Comparison of ENCODE assay signal across 9 cellular contexts in genomic region chr11:87030458-87031054, GRCh38. TPM values are rescaled to one million over a fixed set of nuclear protein-coding genes. Genes with fewer than 3 reads are reported as not detected.
DNase-seq lines count a peak whose midpoint lies in the region; ATAC-seq lines count a peak whose summit lies in the region.
"Had no signal": no experiment of that assay in that cellular context is flagged by ENCODE, and none has a peak within 500 bp of the region (broad histone marks: within the 10 kb centered on the region; RNA-seq: fewer than 3 reads in every experiment).

No MANE protein-coding gene starts in this region.

- H3K4me3 ChIP-seq in mesendoderm (ENCODE audit: low read length), result no peak overlapping the region
- H3K4me3 ChIP-seq: right lobe of liver had no signal

- ATAC-seq in activated T-cell treated with anti-CD3 and anti-CD28 coated beads, Interleukin-2, amount 50 U/mL, for 4 hours, result peak in 1 of 2 donors; percentile 43
- peak; percentile 47 for ATAC-seq in HG02852 (IDR thresholded peaks at IDR 0.05; ENCODE audit: unreplicated experiment)
- no peak for ATAC-seq in HG03457 (IDR thresholded peaks at IDR 0.05; ENCODE audit: unreplicated experiment)

- H2BK5ac ChIP-seq in mesendoderm (ENCODE audit: low read length), result no peak overlapping the region

- H3K79me1 ChIP-seq in mesendoderm (ENCODE audit: low read length), result no peaks in the 10 kb centered on the region

- no peaks in the 10 kb centered on the region for H3K36me3 ChIP-seq in mesendoderm (ENCODE audit: control insufficient read depth, insufficient read depth, low read length)
- H3K36me3 ChIP-seq: right lobe of liver had no signal

- peaks cover 6% of the 10 kb centered on the region for H3K4me1 Mint-ChIP-seq in activated T-cell treated with anti-CD3 and anti-CD28 coated beads, Interleukin-2, amount 50 U/mL, for 4 hours (ENCODE audit: low read depth)
- H3K4me1 Mint-ChIP-seq in T-helper 2 cell treated with Interferon-gamma antibody and Interleukin-4, amounts not matched to agents 5 μg/mL and 100 μg/mL, for 36 hours (ENCODE audit: low read depth), result peaks cover 17% of the 10 kb centered on the region

- H3K27ac Mint-ChIP-seq in T-helper 2 cell treated with Interferon-gamma antibody and Interleukin-4, amounts not matched to agents 5 μg/mL and 100 μg/mL, for 36 hours, result no peak overlapping the region

- no peak overlapping the region for H2BK15ac ChIP-seq in mesendoderm (replicated peaks; ENCODE audit: low read depth)

- H3K27ac ChIP-seq in mesendoderm (ENCODE audit: low read depth, low read length), result no peak overlapping the region
- H3K27ac ChIP-seq: right lobe of liver had no signal

- H3K4ac ChIP-seq in mesendoderm (ENCODE audit: low read depth, low read length), result no peak overlapping the region

- no peak overlapping the region for H4K8ac ChIP-seq in mesendoderm (ENCODE audit: low read depth, low read length)

- no peak overlapping the region for H3K18ac ChIP-seq in mesendoderm (ENCODE audit: low read length)

- H3K56ac ChIP-seq in mesendoderm (ENCODE audit: low read length), result no peak overlapping the region

- H3K4me1 ChIP-seq in mesendoderm (ENCODE audit: control insufficient read depth, low read depth, low read length), result no peaks in the 10 kb centered on the region
- H3K4me1 ChIP-seq: right lobe of liver had no signal

- H3K27me3 Mint-ChIP-seq in activated T-cell treated with anti-CD3 and anti-CD28 coated beads, Interleukin-2, amount 50 U/mL, for 4 hours (ENCODE audit: low read depth), result no peaks in the 10 kb centered on the region
- H3K27me3 Mint-ChIP-seq in T-helper 2 cell treated with Interferon-gamma antibody and Interleukin-4, amounts not matched to agents 5 μg/mL and 100 μg/mL, for 36 hours (ENCODE audit: low read depth), result peaks cover 13% of the 10 kb centered on the region

- no peak overlapping the region for H3K23ac ChIP-seq in mesendoderm (ENCODE audit: low read length)

- H3K79me2 ChIP-seq in mesendoderm (ENCODE audit: control insufficient read depth, insufficient read depth, low read length), result no peaks in the 10 kb centered on the region

- no peak for DNase-seq in activated T-cell treated with anti-CD3 and anti-CD28 coated beads, Interleukin-2, amount 50 U/mL, for 4 hours
- DNase-seq in activated T-cell treated with anti-CD3 and anti-CD28 coated beads, Interleukin-2, amount 50 U/mL, for 48 hours, result no peak
- peak; percentile 22 for DNase-seq in T-helper 2 cell treated with Interferon-gamma antibody and Interleukin-4, amounts not matched to agents 5 μg/mL and 100 μg/mL, for 36 hours (ENCODE audit: low spot score)
- peak; percentile 25 for DNase-seq in mesendoderm
- DNase-seq in putamen (ENCODE audit: low spot score), result no peak
- no peak for DNase-seq in GF-D8 (lab: John Stamatoyannopoulos, UW)
- DNase-seq: right lobe of liver had no signal

- no peaks in the 10 kb centered on the region for H3K9me3 Mint-ChIP-seq in activated T-cell treated with anti-CD3 and anti-CD28 coated beads, Interleukin-2, amount 50 U/mL, for 4 hours
- H3K9me3 Mint-ChIP-seq in T-helper 2 cell treated with Interferon-gamma antibody and Interleukin-4, amounts not matched to agents 5 μg/mL and 100 μg/mL, for 36 hours, result peaks cover 10% of the 10 kb centered on the region

- H4K5ac ChIP-seq in mesendoderm (ENCODE audit: low read length), result no peak overlapping the region

- H3K4me3 Mint-ChIP-seq in activated T-cell treated with anti-CD3 and anti-CD28 coated beads, Interleukin-2, amount 50 U/mL, for 4 hours, result peak overlapping the region; percentile 27
- H3K4me3 Mint-ChIP-seq in T-helper 2 cell treated with Interferon-gamma antibody and Interleukin-4, amounts not matched to agents 5 μg/mL and 100 μg/mL, for 36 hours, result no peak overlapping the region

- H2AK5ac ChIP-seq in mesendoderm (ENCODE audit: low read length), result no peak overlapping the region

- no peak overlapping the region for H3K9ac ChIP-seq in mesendoderm (ENCODE audit: low read length)

- no CpG with 5 or more reads among the region's 5 CpGs for WGBS in mesendoderm (ENCODE audit: extremely low coverage, insufficient coverage, low lambda C conversion rate)

- H3K36me3 Mint-ChIP-seq in activated T-cell treated with anti-CD3 and anti-CD28 coated beads, Interleukin-2, amount 50 U/mL, for 4 hours (ENCODE audit: insufficient read depth), result no peaks in the 10 kb centered on the region
- peaks cover 2% of the 10 kb centered on the region for H3K36me3 Mint-ChIP-seq in T-helper 2 cell treated with Interferon-gamma antibody and Interleukin-4, amounts not matched to agents 5 μg/mL and 100 μg/mL, for 36 hours (ENCODE audit: low read depth)

- H3K4me2 ChIP-seq in mesendoderm (ENCODE audit: low read length), result no peak overlapping the region

- no peak overlapping the region for H2BK120ac ChIP-seq in mesendoderm (ENCODE audit: low read depth, low read length)

- H3K27me3 ChIP-seq in mesendoderm (ENCODE audit: insufficient read depth, low read length, poor library complexity), result no peaks in the 10 kb centered on the region
- H3K27me3 ChIP-seq: right lobe of liver had no signal

RNA-seq across cellular contexts. Expression of gene TMEM135, which starts 7.2 kb away (rescaled TPM):
- 10 to 100 TPM in 2 of 3 donors, 1 to 10 TPM in 1; 9.6 to 17.9 (median 11.7) TPM for total RNA-seq in activated T-cell treated with anti-CD3 and anti-CD28 coated beads, Interleukin-2, amount 50 U/mL, for 4 hours
- 24.1 TPM for polyA plus RNA-seq in mesendoderm (2013, experiment 1 of 2)
- 24.8 TPM for polyA plus RNA-seq in mesendoderm (2013, experiment 2 of 2)

Comparison
In these comparisons a context has a peak if more than half of its experiments do, and no peak if none do; other contexts are left out.
1. DNase-seq: peak in T-helper 2 cell treated with Interferon-gamma antibody and Interleukin-4, amounts not matched to agents 5 μg/mL and 100 μg/mL, for 36 hours (single experiment) and mesendoderm (single experiment); none in activated T-cell treated with anti-CD3 and anti-CD28 coated beads, Interleukin-2, amount 50 U/mL, for 4 hours (single experiment), activated T-cell treated with anti-CD3 and anti-CD28 coated beads, Interleukin-2, amount 50 U/mL, for 48 hours (0 of 2), putamen (single experiment) and GF-D8 (single experiment).